17 cellular contexts compared by ENCODE assay signal in genomic region chr4:27360651-27361347, GRCh38.
DNase-seq lines count a peak whose midpoint lies in the region; ATAC-seq lines count a peak whose summit lies in the region.
"Had no signal": no experiment of that assay in that cellular context is flagged by ENCODE, and none has a peak within 500 bp of the region (broad histone marks: within the 10 kb centered on the region; RNA-seq: fewer than 3 reads in every experiment).

No MANE protein-coding gene starts in this region.

- DNase-seq in Right ventricle myocardium inferior (ENCODE audit: missing footprints) (no peak), Right ventricle myocardium superior (no peak), astrocyte of the hippocampus (ENCODE audit: low read depth, low spot score) (peak; percentile 90), islet precursor cell (peak; percentile 93), superior temporal gyrus (ENCODE audit: extremely low spot score) (peak; percentile 59), GF-D8 (lab: John Stamatoyannopoulos, UW) (no peak)
- DNase-seq in stimulated activated naive CD4-positive, alpha-beta T cell treated with Interleukin-2 at 50 U/mL for 16 hours (lab: John Stamatoyannopoulos, UW): no peak
- DNase-seq: activated CD4-positive, alpha-beta T cell treated with anti-CD3 and anti-CD28 coated beads for 4 hours; activated gamma-delta T cell; cerebellar nuclear complex; DMS 273 treated with DMSO at 0.1 percent for 48 hours; gastrocnemius medialis; lower lobe of right lung; NCI-H2171 treated with DMSO at 0.1 percent for 48 hours; SHP77 treated with DMSO at 0.1 percent for 48 hours had no signal

- intact Hi-C loops in Right ventricle myocardium inferior (cut with DNase I): no loop called here
- intact Hi-C loops in Right ventricle myocardium superior (cut with DNase I): no loop called here

- ATAC-seq in Right ventricle myocardium inferior: peak; percentile 34
- no peak for ATAC-seq in Right ventricle myocardium superior (ENCODE audit: poor library complexity)
- no peak for ATAC-seq in GM18498 (IDR thresholded peaks at IDR 0.05; ENCODE audit: unreplicated experiment)
- ATAC-seq: A549, gastrocnemius medialis, lower lobe of right lung had no signal

Comparison
In these comparisons a context has a peak if more than half of its experiments do, and no peak if none do; other contexts are left out.
1. DNase-seq: peak in astrocyte of the hippocampus (single experiment), islet precursor cell (single experiment) and superior temporal gyrus (single experiment); none in Right ventricle myocardium inferior (single experiment), Right ventricle myocardium superior (single experiment), stimulated activated naive CD4-positive, alpha-beta T cell treated with Interleukin-2 at 50 U/mL for 16 hours (single experiment) and GF-D8 (single experiment).